In the genomic region with DNA sequence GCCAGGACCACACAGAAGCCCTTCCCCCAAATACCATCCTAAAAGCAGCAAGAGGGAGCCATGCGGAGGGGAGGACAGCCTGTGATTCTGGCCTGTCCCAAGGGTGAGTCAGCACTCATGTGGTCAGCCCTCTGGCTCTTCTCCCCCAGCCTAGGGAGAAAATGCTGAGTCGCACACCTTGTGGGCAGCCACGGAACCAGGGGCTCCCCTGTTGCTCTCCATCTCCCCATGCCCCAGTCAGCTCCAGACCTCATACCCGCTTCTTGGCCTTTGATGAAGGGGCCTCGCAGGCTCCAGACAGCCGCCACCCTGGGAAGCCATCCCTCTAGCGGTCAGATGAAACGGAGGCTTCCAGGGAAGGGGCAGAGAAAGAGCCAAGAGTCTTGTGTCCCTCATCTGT, we compare ENCODE assay signal across 13 cellular contexts.
DNase-seq lines count a peak whose midpoint lies in the region; ATAC-seq, FAIRE-seq and TF ChIP-seq lines count a peak whose summit lies in the region.
"Had no signal": no experiment of that assay in that cellular context is flagged by ENCODE, and none has a peak within 500 bp of the region (broad histone marks: within the 10 kb centered on the region; RNA-seq: fewer than 3 reads in every experiment).

No MANE protein-coding gene starts in this region.

- H3K79me2 ChIP-seq in astrocyte (ENCODE audit: insufficient read depth, low read length) = no peaks in the 10 kb centered on the region

- H3K36me3 ChIP-seq in astrocyte (ENCODE audit: insufficient read depth, low read length) = no peaks in the 10 kb centered on the region
- H3K36me3 ChIP-seq: gastroesophageal sphincter had no signal

- no peak for TF ChIP-seq CTCF in astrocyte (IDR thresholded peaks at IDR 0.05; ENCODE audit: insufficient read depth, low read depth, low read length)

- H4K20me1 ChIP-seq in astrocyte (ENCODE audit: insufficient read depth, low read length) = no peaks in the 10 kb centered on the region

- DNase-seq in AG08396 (ENCODE audit: low spot score) = peak; percentile 64
- DNase-seq in HT1080 (ENCODE audit: low read depth) = peak; percentile 67
- DNase-seq in astrocyte (ENCODE audit: low read depth) = peak; percentile 48
- DNase-seq in kidney glomerular epithelial cell (lab: John Stamatoyannopoulos, UW) = peak; percentile 14
- no peak for DNase-seq in activated gamma-delta T cell treated with Interleukin-2 at 50 U/mL for 16 hours
- DNase-seq: activated CD4-positive, alpha-beta T cell treated with anti-CD3 and anti-CD28 coated beads for 48 hours; aorta had no signal

- peaks cover 5% of the 10 kb centered on the region for H3K36me3 Mint-ChIP-seq in astrocyte (ENCODE audit: low read depth, unreplicated experiment)

- peaks cover 9% of the 10 kb centered on the region for H3K27me3 ChIP-seq in astrocyte (ENCODE audit: insufficient read depth, low read length)

- peaks cover 6% of the 10 kb centered on the region for H3K4me1 ChIP-seq in astrocyte (ENCODE audit: insufficient read depth, low read length)
- H3K4me1 ChIP-seq: gastroesophageal sphincter had no signal

- H3K27me3 Mint-ChIP-seq in astrocyte (ENCODE audit: low read depth, unreplicated experiment) = peaks cover 13% of the 10 kb centered on the region

- H3K4me3 Mint-ChIP-seq in astrocyte (ENCODE audit: unreplicated experiment) = no peak overlapping the region
- H3K4me3 Mint-ChIP-seq: B cell had no signal

- H3K9me3 Mint-ChIP-seq in astrocyte (ENCODE audit: unreplicated experiment) = peaks cover 5% of the 10 kb centered on the region

- H2AFZ ChIP-seq in astrocyte (ENCODE audit: low read depth, low read length) = no peak overlapping the region

- no peak overlapping the region for H3K9ac ChIP-seq in astrocyte (ENCODE audit: low read length)

- no peak for FAIRE-seq in astrocyte (lab: Jason Lieb, UNC)
- FAIRE-seq: keratinocyte had no signal

- peak overlapping the region; percentile 89 for H3K27ac Mint-ChIP-seq in astrocyte (ENCODE audit: unreplicated experiment)
- H3K27ac Mint-ChIP-seq: B cell had no signal

- H3K27ac ChIP-seq in astrocyte (ENCODE audit: low read depth, low read length) = no peak overlapping the region
- H3K27ac ChIP-seq: gastroesophageal sphincter had no signal

- peaks cover 17% of the 10 kb centered on the region for H3K4me1 Mint-ChIP-seq in astrocyte (ENCODE audit: low read depth, unreplicated experiment)
- H3K4me1 Mint-ChIP-seq: B cell had no signal

- no peak overlapping the region for H3K4me3 ChIP-seq in astrocyte (ENCODE audit: insufficient read depth, low read depth, low read length)
- H3K4me3 ChIP-seq: gastroesophageal sphincter had no signal

- no peaks in the 10 kb centered on the region for H3K9me3 ChIP-seq in astrocyte (ENCODE audit: insufficient read depth, low read depth, low read length)
- H3K9me3 ChIP-seq: gastroesophageal sphincter had no signal

- no peak overlapping the region for H3K4me2 ChIP-seq in astrocyte (ENCODE audit: low read length)

- ATAC-seq in GM18502 (IDR thresholded peaks at IDR 0.05; ENCODE audit: poor library complexity, unreplicated experiment) (no peak), GM18867 (IDR thresholded peaks at IDR 0.05; ENCODE audit: unreplicated experiment) (no peak), HG02610 (IDR thresholded peaks at IDR 0.05; ENCODE audit: unreplicated experiment) (no peak)
- ATAC-seq: gastroesophageal sphincter had no signal
